4 cellular contexts compared by ENCODE assay signal in the genomic region with DNA sequence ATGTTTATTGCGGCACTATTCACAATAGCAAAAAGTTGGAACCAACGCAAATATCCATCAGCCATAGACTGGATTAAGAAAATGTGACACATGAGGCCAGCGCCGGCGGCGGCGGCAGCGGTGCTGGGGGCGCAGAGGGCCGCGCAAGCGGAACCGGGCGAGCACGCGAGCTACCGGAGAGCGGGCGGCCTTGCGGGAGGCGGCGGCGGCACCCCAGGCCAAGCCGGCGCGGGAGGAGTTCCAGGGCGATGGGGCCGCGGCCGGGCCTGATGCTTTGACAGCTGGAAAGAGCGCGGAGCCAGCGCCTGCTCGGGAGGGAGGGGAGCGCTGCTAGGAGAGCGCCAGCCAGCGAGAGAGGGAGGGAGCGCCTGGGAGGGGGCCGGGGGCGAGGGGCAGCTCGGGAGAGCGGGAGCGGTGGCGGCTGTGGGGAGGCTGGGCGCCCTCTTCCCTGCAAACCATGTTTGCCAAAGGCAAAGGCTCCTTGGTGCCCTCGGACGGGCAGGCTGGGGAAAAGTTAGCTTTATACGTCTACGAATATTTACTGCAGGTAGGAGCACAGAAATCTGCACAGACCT. TPM values are rescaled to one million over a fixed set of nuclear protein-coding genes. Genes with fewer than 3 reads are reported as not detected.
"Had no signal": no experiment of that assay in that cellular context is flagged by ENCODE, and none has a peak within 500 bp of the region (broad histone marks: within the 10 kb centered on the region; RNA-seq: fewer than 3 reads in every experiment).

No MANE protein-coding gene starts in this region.

RNA-seq across cellular contexts. Expression of gene RAB6C, which starts 13.1 kb away (rescaled TPM):
- total RNA-seq: activated CD8-positive, alpha-beta T cell treated with anti-CD3 and anti-CD28 coated beads, Interleukin-2, amount 10 ng/mL, durations not matched to agents 7 days and 5 days; NCI-H460; PC-9; SK-MEL-5 had no signal
